22 cellular contexts compared by ENCODE assay signal in the genomic region with DNA sequence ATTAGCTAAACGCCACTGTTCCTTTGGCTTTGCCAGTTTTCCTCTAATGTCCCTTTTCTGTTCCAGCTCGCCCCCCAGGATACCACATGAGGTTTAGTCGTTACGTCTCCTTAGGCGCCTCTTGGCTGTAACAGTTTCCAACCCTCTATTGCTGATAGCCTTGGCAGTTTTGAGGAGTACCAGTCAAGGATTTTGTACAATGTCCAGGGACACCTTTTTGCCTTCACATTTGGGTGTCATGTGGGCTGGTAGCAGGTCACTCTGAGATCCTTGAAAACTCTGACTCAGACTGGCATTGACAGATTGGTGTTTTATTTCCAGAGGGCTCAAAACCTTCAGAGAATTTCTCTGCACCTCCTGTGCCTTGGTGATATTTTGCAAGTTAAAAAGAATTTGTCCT.
"Had no signal": no experiment of that assay in that cellular context is flagged by ENCODE, and none has a peak within 500 bp of the region (broad histone marks: within the 10 kb centered on the region; RNA-seq: fewer than 3 reads in every experiment).

No MANE protein-coding gene starts in this region.

- H3K27me3 ChIP-seq: ascending aorta, brain microvascular endothelial cell, left lung, neutrophil, uterus had no signal

- DNase-seq: activated B cell treated with CpG ODN at 0.5 μM for 24 hours; activated CD4-positive, alpha-beta T cell treated with anti-CD3 and anti-CD28 coated beads, Interleukin-2, amount 50 U/mL, for 1 hour; activated CD8-positive, alpha-beta T cell treated with anti-CD3 and anti-CD28 coated beads for 36 hours; activated naive CD4-positive, alpha-beta T cell treated with Interleukin-2 at 50 U/mL for 16 hours; activated naive CD8-positive, alpha-beta T cell treated with anti-CD3 and anti-CD28 coated beads, Interleukin-2, amount 10 ng/mL, durations not matched to agents 7 days and 5 days; activated T-cell treated with anti-CD3 and anti-CD28 coated beads, Interleukin-2, amount 50 U/mL, for 72 hours; brain microvascular endothelial cell; central memory CD4-positive, alpha-beta T cell; endodermal cell; foreskin fibroblast; head of caudate nucleus; kidney glomerular epithelial cell; left lung; mucosa of descending colon; psoas muscle; stimulated activated naive CD4-positive, alpha-beta T cell; T-helper 2 cell; uterus had no signal

- H3K36me3 ChIP-seq: uterus had no signal

- H3K27ac ChIP-seq: ascending aorta, brain microvascular endothelial cell, neutrophil, parathyroid adenoma, psoas muscle, uterus had no signal

- H3K9me3 ChIP-seq: ascending aorta, left lung, mucosa of descending colon, neutrophil, psoas muscle, uterus had no signal

- H3K4me3 ChIP-seq: ascending aorta, left lung, mucosa of descending colon, psoas muscle, uterus had no signal

- H3K4me1 ChIP-seq: ascending aorta, parathyroid adenoma, psoas muscle, uterus had no signal

- ATAC-seq: activated CD8-positive, alpha-beta T cell treated with anti-CD3 and anti-CD28 coated beads for 36 hours; activated T-cell treated with anti-CD3 and anti-CD28 coated beads, Interleukin-2, amount 50 U/mL, for 72 hours; esophagus mucosa; left lung; mucosa of descending colon; psoas muscle had no signal
